ENCODE assay signal across 1 cellular context in the genomic region with DNA sequence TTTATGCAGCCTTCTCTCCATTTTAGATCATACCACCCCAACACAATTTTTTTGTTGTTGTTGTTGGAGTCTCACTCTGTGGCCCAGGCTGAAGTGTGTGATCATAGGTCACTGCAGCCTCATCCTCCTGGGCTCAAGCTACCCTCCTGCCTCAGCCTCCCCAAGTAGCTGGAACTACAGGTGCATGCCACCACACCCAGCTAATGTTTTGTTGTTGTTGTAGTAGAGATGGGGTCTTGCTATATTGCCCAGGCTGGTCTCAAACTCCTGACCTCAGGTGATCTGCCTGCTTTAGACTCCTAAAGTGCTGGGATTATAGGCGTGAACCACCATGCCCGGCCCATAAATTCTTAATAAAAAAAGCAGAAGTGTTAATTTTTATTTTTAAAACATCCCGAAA.
TF ChIP-seq lines count a peak whose summit lies in the region.

No MANE protein-coding gene starts in this region.

TF ChIP-seq in GM23338, 12 proteins besides CTCF, POLR2A, EP300 and RAD21 (continued from another document):
- TF ChIP-seq, protein P1, sequence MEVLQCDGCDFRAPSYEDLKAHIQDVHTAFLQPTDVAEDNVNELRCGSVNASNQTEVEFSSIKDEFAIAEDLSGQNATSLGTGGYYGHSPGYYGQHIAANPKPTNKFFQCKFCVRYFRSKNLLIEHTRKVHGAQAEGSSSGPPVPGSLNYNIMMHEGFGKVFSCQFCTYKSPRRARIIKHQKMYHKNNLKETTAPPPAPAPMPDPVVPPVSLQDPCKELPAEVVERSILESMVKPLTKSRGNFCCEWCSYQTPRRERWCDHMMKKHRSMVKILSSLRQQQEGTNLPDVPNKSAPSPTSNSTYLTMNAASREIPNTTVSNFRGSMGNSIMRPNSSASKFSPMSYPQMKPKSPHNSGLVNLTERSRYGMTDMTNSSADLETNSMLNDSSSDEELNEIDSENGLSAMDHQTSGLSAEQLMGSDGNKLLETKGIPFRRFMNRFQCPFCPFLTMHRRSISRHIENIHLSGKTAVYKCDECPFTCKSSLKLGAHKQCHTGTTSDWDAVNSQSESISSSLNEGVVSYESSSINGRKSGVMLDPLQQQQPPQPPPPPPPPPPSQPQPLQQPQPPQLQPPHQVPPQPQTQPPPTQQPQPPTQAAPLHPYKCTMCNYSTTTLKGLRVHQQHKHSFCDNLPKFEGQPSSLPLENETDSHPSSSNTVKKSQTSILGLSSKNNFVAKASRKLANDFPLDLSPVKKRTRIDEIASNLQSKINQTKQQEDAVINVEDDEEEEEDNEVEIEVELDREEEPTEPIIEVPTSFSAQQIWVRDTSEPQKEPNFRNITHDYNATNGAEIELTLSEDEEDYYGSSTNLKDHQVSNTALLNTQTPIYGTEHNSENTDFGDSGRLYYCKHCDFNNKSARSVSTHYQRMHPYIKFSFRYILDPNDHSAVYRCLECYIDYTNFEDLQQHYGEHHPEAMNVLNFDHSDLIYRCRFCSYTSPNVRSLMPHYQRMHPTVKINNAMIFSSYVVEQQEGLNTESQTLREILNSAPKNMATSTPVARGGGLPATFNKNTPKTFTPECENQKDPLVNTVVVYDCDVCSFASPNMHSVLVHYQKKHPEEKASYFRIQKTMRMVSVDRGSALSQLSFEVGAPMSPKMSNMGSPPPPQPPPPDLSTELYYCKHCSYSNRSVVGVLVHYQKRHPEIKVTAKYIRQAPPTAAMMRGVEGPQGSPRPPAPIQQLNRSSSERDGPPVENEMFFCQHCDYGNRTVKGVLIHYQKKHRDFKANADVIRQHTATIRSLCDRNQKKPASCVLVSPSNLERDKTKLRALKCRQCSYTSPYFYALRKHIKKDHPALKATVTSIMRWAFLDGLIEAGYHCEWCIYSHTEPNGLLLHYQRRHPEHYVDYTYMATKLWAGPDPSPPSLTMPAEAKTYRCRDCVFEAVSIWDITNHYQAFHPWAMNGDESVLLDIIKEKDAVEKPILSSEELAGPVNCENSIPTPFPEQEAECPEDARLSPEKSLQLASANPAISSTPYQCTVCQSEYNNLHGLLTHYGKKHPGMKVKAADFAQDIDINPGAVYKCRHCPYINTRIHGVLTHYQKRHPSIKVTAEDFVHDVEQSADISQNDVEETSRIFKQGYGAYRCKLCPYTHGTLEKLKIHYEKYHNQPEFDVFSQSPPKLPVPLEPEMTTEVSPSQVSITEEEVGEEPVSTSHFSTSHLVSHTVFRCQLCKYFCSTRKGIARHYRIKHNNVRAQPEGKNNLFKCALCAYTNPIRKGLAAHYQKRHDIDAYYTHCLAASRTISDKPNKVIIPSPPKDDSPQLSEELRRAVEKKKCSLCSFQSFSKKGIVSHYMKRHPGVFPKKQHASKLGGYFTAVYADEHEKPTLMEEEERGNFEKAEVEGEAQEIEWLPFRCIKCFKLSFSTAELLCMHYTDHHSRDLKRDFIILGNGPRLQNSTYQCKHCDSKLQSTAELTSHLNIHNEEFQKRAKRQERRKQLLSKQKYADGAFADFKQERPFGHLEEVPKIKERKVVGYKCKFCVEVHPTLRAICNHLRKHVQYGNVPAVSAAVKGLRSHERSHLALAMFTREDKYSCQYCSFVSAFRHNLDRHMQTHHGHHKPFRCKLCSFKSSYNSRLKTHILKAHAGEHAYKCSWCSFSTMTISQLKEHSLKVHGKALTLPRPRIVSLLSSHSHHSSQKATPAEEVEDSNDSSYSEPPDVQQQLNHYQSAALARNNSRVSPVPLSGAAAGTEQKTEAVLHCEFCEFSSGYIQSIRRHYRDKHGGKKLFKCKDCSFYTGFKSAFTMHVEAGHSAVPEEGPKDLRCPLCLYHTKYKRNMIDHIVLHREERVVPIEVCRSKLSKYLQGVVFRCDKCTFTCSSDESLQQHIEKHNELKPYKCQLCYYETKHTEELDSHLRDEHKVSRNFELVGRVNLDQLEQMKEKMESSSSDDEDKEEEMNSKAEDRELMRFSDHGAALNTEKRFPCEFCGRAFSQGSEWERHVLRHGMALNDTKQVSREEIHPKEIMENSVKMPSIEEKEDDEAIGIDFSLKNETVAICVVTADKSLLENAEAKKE (CRISPR knock-in tag; IDR thresholded peaks at IDR 0.05) = no peak
- no peak for TF ChIP-seq POLR2AphosphoS5 (IDR thresholded peaks at IDR 0.05; ENCODE audit: low read depth)
